Comparison of ENCODE assay signal across 16 cellular contexts in genomic region chr3:156189927-156190326, GRCh38.
DNase-seq lines count a peak whose midpoint lies in the region; ATAC-seq and TF ChIP-seq lines count a peak whose summit lies in the region.
"Had no signal": no experiment of that assay in that cellular context is flagged by ENCODE, and none has a peak within 500 bp of the region (broad histone marks: within the 10 kb centered on the region; RNA-seq: fewer than 3 reads in every experiment).

No MANE protein-coding gene starts in this region.

- no peak; a peak in 1 of 4 replicates for TF ChIP-seq EP300 in SK-N-SH (IDR thresholded peaks at IDR 0.05; ENCODE audit: borderline replicate concordance in 1 of 2, low read depth in 1 of 2, low read length in 1 of 2)

- POLR2A ChIA-PET in SK-N-SH (lab: Yijun Ruan, JAX), result no interaction called here

- no peak overlapping the region for H3K9ac ChIP-seq in SK-N-SH

- H2AFZ ChIP-seq in SK-N-SH (ENCODE audit: low read depth), result no peak overlapping the region
- H2AFZ ChIP-seq: GM23338 had no signal

- no peaks in the 10 kb centered on the region for H4K20me1 ChIP-seq in SK-N-SH (ENCODE audit: insufficient read depth)

- DNase-seq in ELR (ENCODE audit: low read depth), result peak; percentile 28
- no peak for DNase-seq in SK-N-SH
- peak; percentile 49 for DNase-seq in astrocyte of the hippocampus (ENCODE audit: low read depth, low spot score)
- no peak for DNase-seq in DMS 273 (lab: John Stamatoyannopoulos, UW; ENCODE audit: unreplicated experiment)
- no peak for DNase-seq in dedifferentiated amniotic fluid mesenchymal stem cell (ENCODE audit: extremely low spot score)
- DNase-seq: ACHN; BE2C; C1 segment of cervical spinal cord; Caco-2; CD4-positive, CD25-positive, alpha-beta regulatory T cell; CD8-positive, alpha-beta memory T cell; DMS79 treated with DMSO at 0.1 percent for 48 hours; EL; HCEC 1CT had no signal

- no peaks in the 10 kb centered on the region for H3K36me3 ChIP-seq in SK-N-SH (replicated peaks in 1 of 2; ENCODE audit: control insufficient read depth in 1 of 2, insufficient read depth in 2 of 2, low read length in 1 of 2)
- H3K36me3 ChIP-seq: BE2C had no signal

- H3K27ac ChIP-seq in SK-N-SH (ENCODE audit: low read depth in 2 of 2, low read length in 1 of 2), result peak overlapping the region; percentile 67 to 90; a peak in 3 of 4 replicates

- CTCF ChIA-PET in SK-N-SH (lab: Yijun Ruan, JAX), result interaction anchor here (1.0 to 1.8 kb wide), 3 partner anchors 15 to 352 kb away, joined by 3 to 6 read pairs (median 3); no protein-coding TSS in a partner anchor

- WGBS in SK-N-SH (ENCODE audit: low lambda C conversion rate), result 48% methylated on average over 5 of the region's 5 CpGs

- no peaks in the 10 kb centered on the region for H3K79me2 ChIP-seq in SK-N-SH (ENCODE audit: insufficient read depth)

- H3K9me2 ChIP-seq in SK-N-SH, result no peaks in the 10 kb centered on the region

- no peak for TF ChIP-seq RAD21 in SK-N-SH (IDR thresholded peaks at IDR 0.05; ENCODE audit: low read length)

- no peaks in the 10 kb centered on the region for H3K9me3 ChIP-seq in SK-N-SH
- H3K9me3 ChIP-seq: BE2C, Caco-2 had no signal

- TF ChIP-seq CTCF in SK-N-SH (IDR thresholded peaks at IDR 0.05), result no peak

- H3F3A ChIP-seq in SK-N-SH (replicated peaks; ENCODE audit: insufficient read depth), result peaks cover 33% of the 10 kb centered on the region

- no peak for ATAC-seq in GM19023 (IDR thresholded peaks at IDR 0.05; ENCODE audit: unreplicated experiment)
- ATAC-seq: GM23338 had no signal

- peaks cover 0 to 14% of the 10 kb centered on the region in 2 experiments; a peak in 3 of 4 replicates for H3K4me1 ChIP-seq in SK-N-SH (ENCODE audit: control insufficient read depth in 1 of 2, insufficient read depth in 2 of 2, low read depth in 1 of 2, low read length in 1 of 2)
- H3K4me1 ChIP-seq: Caco-2 had no signal

- H3K4me2 ChIP-seq in SK-N-SH, result peak overlapping the region; percentile 27; the same call in 1 of the 2 replicates
- H3K4me2 ChIP-seq: GM23338 had no signal

- no peaks in the 10 kb centered on the region for H3K27me3 ChIP-seq in SK-N-SH (ENCODE audit: insufficient read depth)
- H3K27me3 ChIP-seq: BE2C had no signal

- H3K4me3 ChIP-seq in SK-N-SH (ENCODE audit: low read depth in 2 of 2, low read length in 1 of 2), result no peak overlapping the region
- H3K4me3 ChIP-seq: GM23338 had no signal

TF ChIP-seq in SK-N-SH, 30 proteins besides CTCF, POLR2A, EP300 and RAD21:
- TF ChIP-seq POLR2AphosphoS5 (IDR thresholded peaks at IDR 0.05; ENCODE audit: low read depth, low read length) (no peak), NFIC (IDR thresholded peaks at IDR 0.05; ENCODE audit: borderline replicate concordance) (0 out of 2 replicates have a peak, but pooled peaks have one; percentile 15), REST (IDR thresholded peaks at IDR 0.05; ENCODE audit: low read depth, low read length) (no peak), FOSL2 (IDR thresholded peaks at IDR 0.05; ENCODE audit: borderline replicate concordance, low read depth) (no peak), CHD2 (IDR thresholded peaks at IDR 0.05; ENCODE audit: low read length, partially characterized antibody) (no peak), EZH2phosphoT487 (IDR thresholded peaks at IDR 0.05; ENCODE audit: borderline replicate concordance, low read depth) (no peak), PBX3 (IDR thresholded peaks at IDR 0.05) (peak; percentile 74), IRF3 (IDR thresholded peaks at IDR 0.05; ENCODE audit: low read depth, low read length) (no peak), JUND (IDR thresholded peaks at IDR 0.05) (peak; percentile 28; the same call in 1 of the 2 replicates), TCF12 (IDR thresholded peaks at IDR 0.05) (peak; percentile 67), FOXM1 (IDR thresholded peaks at IDR 0.05; ENCODE audit: low read depth) (no peak), RFX5 (IDR thresholded peaks at IDR 0.05; ENCODE audit: low read length) (no peak), FOXJ3 (CRISPR knock-in tag; IDR thresholded peaks at IDR 0.05) (no peak), TAF1 (IDR thresholded peaks at IDR 0.05; ENCODE audit: borderline replicate concordance, low read depth, low read length) (no peak)

Comparison
In these comparisons a context has a peak if more than half of its experiments do, and no peak if none do; other contexts are left out.
1. DNase-seq: peak in ELR (single experiment) and astrocyte of the hippocampus (single experiment); none in SK-N-SH (single experiment), DMS 273 (single experiment) and dedifferentiated amniotic fluid mesenchymal stem cell (single experiment).